Comparison of ENCODE assay signal across 8 cellular contexts in the genomic region with DNA sequence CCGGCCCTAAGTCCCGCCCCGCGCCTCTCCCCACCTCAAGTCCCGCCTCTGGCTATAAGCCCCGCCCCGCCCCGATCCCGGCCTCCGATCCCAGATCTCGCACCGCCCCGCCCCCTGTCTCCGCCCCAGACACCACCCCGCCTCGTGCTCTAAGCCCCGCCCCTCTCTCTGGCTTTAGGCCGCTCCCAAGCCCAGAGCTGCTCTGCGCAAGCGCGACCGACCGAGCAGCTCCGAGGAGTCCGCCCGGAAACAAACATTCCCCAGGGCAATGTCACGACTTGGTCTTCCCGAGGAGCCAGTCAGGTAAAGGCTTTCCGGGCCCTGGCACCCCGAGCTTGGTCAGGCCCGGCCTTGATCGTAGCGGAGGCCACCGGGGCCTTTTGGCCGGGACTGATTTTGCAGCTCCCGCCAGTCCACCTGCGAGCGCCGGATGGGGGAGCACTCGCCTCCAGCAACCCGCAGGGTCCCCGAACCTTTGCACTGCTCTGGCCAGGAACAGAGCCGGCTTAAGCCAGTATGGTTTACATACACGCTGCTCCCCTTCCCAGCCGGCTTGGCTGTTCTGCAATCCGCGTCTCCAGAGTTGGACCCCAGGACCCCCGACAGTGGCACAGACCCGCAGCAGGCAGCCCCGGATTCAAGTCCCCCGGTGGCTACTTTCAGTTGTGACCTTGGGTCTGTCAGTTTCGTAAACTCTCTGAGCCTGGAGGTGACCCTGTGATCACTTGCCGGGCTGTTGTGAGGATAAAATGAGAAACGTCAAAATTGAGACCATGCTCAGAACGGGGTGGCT. TPM values are rescaled to one million over a fixed set of nuclear protein-coding genes. Genes with fewer than 3 reads are reported as not detected.
DNase-seq lines count a peak whose midpoint lies in the region; ATAC-seq and TF ChIP-seq lines count a peak whose summit lies in the region.

A gene (plus strand): TSS at position 200 of the 793 bp plus-strand sequence. CDS start 69 bp downstream, at position 269.

- peak; percentile 18 for TF ChIP-seq CTCF in kidney epithelial cell (IDR thresholded peaks at IDR 0.05; ENCODE audit: insufficient read depth, low read length, poor library complexity, severe bottlenecking)

- peak; percentile 100 for DNase-seq in AG20443 (ENCODE audit: low spot score)
- peak; percentile 91 for DNase-seq in NCI-H2227 treated with DMSO at 0.1 percent for 48 hours (lab: John Stamatoyannopoulos, UW)
- DNase-seq in activated CD4-positive, CD25-positive, alpha-beta regulatory T cell treated with anti-CD3 and anti-CD28 coated beads, Interleukin-2, amount 50 U/mL, for 72 hours = peak; percentile 96
- peak; percentile 84 to 89 for DNase-seq in cerebellar nuclear complex (lab: John Stamatoyannopoulos, UW)
- DNase-seq in kidney epithelial cell (ENCODE audit: low read depth) = peak; percentile 89
- peak; percentile 99 for DNase-seq in stimulated activated CD4-positive, alpha-beta T cell treated with anti-CD3 and anti-CD28 coated beads, Interleukin-15, amount 100 ng/mL, for 24 hours

- H3K36me3 ChIP-seq in kidney epithelial cell (ENCODE audit: control insufficient read depth, insufficient read depth, low read length) = no peaks in the 10 kb centered on the region

- in situ Hi-C loops in GM18951 (cut with MboI; ENCODE audit: low sequenced_read_pairs, unreplicated experiment) = no loop called here

- H3K27me3 ChIP-seq in kidney epithelial cell (ENCODE audit: control insufficient read depth, insufficient read depth, low read length) = no peaks in the 10 kb centered on the region

- peak within 1 kb of the TSS; percentile 61 for H3K4me3 ChIP-seq in kidney epithelial cell (ENCODE audit: low read depth, low read length)

- ATAC-seq in HG03175 (IDR thresholded peaks at IDR 0.05; ENCODE audit: unreplicated experiment) = peak; percentile 87

- peak; percentile 72 for TF ChIP-seq POLR2A in GM18951 (IDR thresholded peaks at IDR 0.05; ENCODE audit: extremely low read depth, insufficient read depth, insufficient read length)

RNA-seq across cellular contexts. Expression of the gene that starts here (rescaled TPM):
- 2.0 and 5.5 TPM in 2 replicates for total RNA-seq in kidney epithelial cell

Comparison
In these comparisons a context has a peak if more than half of its experiments do, and no peak if none do; other contexts are left out.
1. Peak in every context shown above with its lines: DNase-seq, ATAC-seq and H3K4me3 ChIP-seq.